In the genomic region with DNA sequence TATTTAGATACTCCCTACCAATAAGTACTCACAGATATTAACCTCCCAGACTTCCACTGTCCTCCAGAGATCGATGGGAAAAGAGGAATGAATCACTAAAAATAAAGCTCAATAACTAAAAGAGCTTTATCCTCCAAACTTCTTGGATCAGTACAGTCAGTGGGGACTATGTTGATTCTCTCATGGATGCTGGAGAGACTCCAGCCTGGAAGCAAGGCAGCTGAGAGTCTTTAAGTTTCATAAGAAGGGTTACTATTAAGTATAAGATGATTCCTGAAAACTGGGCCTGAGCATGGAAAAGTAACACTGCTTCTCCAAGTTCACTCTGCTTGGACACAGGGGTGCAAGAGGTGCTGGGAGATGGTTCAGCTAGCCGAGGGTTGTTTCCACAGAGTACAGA, we compare ENCODE assay signal across 19 cellular contexts. TPM values are rescaled to one million over a fixed set of nuclear protein-coding genes. Genes with fewer than 3 reads are reported as not detected.
A peak's percentile ranks its signal among the peaks of the same experiment; 100 is the strongest.
DNase-seq lines count a peak whose midpoint lies in the region; ATAC-seq and TF ChIP-seq lines count a peak whose summit lies in the region.
"Had no signal": no experiment of that assay in that cellular context is flagged by ENCODE, and none has a peak within 500 bp of the region (broad histone marks: within the 10 kb centered on the region; RNA-seq: fewer than 3 reads in every experiment).

No MANE protein-coding gene starts in this region.

- H3K4me3 ChIP-seq in left ventricle myocardium inferior (peak overlapping the region; percentile 34), gastrocnemius medialis (peak overlapping the region in 2 of 4 donors; percentile 1 to 31), A673 (ENCODE audit: low read depth, low read length, poor library complexity, severe bottlenecking) (no peak overlapping the region)
- H3K4me3 ChIP-seq: neural progenitor cell had no signal

- H3K27me3 ChIP-seq in left ventricle myocardium inferior (ENCODE audit: low read depth), result no peaks in the 10 kb centered on the region
- H3K27me3 ChIP-seq in gastrocnemius medialis, result no peaks in the 10 kb centered on the region
- no peaks in the 10 kb centered on the region for H3K27me3 ChIP-seq in A673 (replicated peaks; ENCODE audit: insufficient read depth, low read depth, low read length, poor library complexity)
- H3K27me3 ChIP-seq: neural progenitor cell had no signal

- H3K36me3 ChIP-seq in left ventricle myocardium inferior, result no peaks in the 10 kb centered on the region
- H3K36me3 ChIP-seq in gastrocnemius medialis, result no peaks in the 10 kb centered on the region
- H3K36me3 ChIP-seq in A673 (ENCODE audit: insufficient read depth, low read length, poor library complexity, severe bottlenecking), result no peaks in the 10 kb centered on the region
- H3K36me3 ChIP-seq: neural progenitor cell had no signal

- peak; percentile 39 for ATAC-seq in Right ventricle myocardium inferior
- ATAC-seq in gastrocnemius medialis, result no peak
- ATAC-seq in HG02938 (IDR thresholded peaks at IDR 0.05; ENCODE audit: unreplicated experiment), result no peak
- ATAC-seq: CD8-positive, alpha-beta T cell; left lobe of liver had no signal

- no peak for TF ChIP-seq POLR2A in gastrocnemius medialis (IDR thresholded peaks at IDR 0.05)

- H3K4me1 ChIP-seq in left ventricle myocardium inferior (peaks cover 23% of the 10 kb centered on the region), gastrocnemius medialis (no peaks in the 10 kb centered on the region), A673 (ENCODE audit: insufficient read depth, low read length, poor library complexity, severe bottlenecking) (peaks cover 41% of the 10 kb centered on the region)
- H3K4me1 ChIP-seq: neural progenitor cell had no signal

- H3K9me3 ChIP-seq in left ventricle myocardium inferior (replicated peaks), result no peaks in the 10 kb centered on the region
- no peaks in the 10 kb centered on the region for H3K9me3 ChIP-seq in gastrocnemius medialis
- no peaks in the 10 kb centered on the region for H3K9me3 ChIP-seq in A673 (ENCODE audit: low read depth, low read length, poor library complexity, severe bottlenecking)

- DNase-seq in Right ventricle myocardium inferior (ENCODE audit: missing footprints), result no peak
- DNase-seq in cardiac septum (ENCODE audit: low spot score), result no peak
- no peak for DNase-seq in left ventricle myocardium inferior
- no peak for DNase-seq in gastrocnemius medialis
- DNase-seq in SHP77 (lab: John Stamatoyannopoulos, UW), result no peak
- DNase-seq in A673 (ENCODE audit: low spot score), result no peak
- no peak for DNase-seq in NCI-H1092 treated with DMSO at 0.1 percent for 48 hours (lab: John Stamatoyannopoulos, UW)
- DNase-seq: activated CD4-positive, alpha-beta T cell treated with anti-CD3 and anti-CD28 coated beads for 1 hour; activated CD8-positive, alpha-beta memory T cell treated with anti-CD3 and anti-CD28 coated beads, Interleukin-2, amount 50 U/mL, for 48 hours; activated naive CD4-positive, alpha-beta T cell treated with anti-CD3 and anti-CD28 coated beads, Interleukin-2, amount 50 U/mL, for 16 hours; CD8-positive, alpha-beta T cell; central memory CD4-positive, alpha-beta T cell; hypothalamus; NCI-H2029; NCI-H69; substantia nigra had no signal

- POLR2A ChIA-PET in A673 (lab: Charles Lee; ENCODE audit: low non-redundant PET), result no interaction called here

- TF ChIP-seq CTCF in left ventricle myocardium inferior (IDR thresholded peaks at IDR 0.05; ENCODE audit: borderline replicate concordance), result no peak
- TF ChIP-seq CTCF in gastrocnemius medialis (IDR thresholded peaks at IDR 0.05 in 4 of 5, conservative IDR thresholded peaks at IDR 0.05 in 1 of 5), result no peak
- TF ChIP-seq CTCF in A673 (conservative IDR thresholded peaks at IDR 0.05; ENCODE audit: low read depth, low read length), result no peak

- H3K27ac ChIP-seq in left ventricle myocardium inferior (replicated peaks) (peak overlapping the region; percentile 58), gastrocnemius medialis (peak overlapping the region; percentile 24 to 54 (median 43)), A673 (ENCODE audit: low read depth, low read length, poor library complexity, severe bottlenecking) (no peak overlapping the region)
- H3K27ac ChIP-seq: neural progenitor cell had no signal

- in situ Hi-C loops in gastrocnemius medialis (cut with MboI; ENCODE audit: low sequenced_read_pairs in 4 of 4), result no loop called here

- CTCF ChIA-PET in A673 (lab: Charles Lee), result interaction anchor here (0.8 kb wide), 1 partner anchor 107 kb away, joined by 3 read pairs; no protein-coding TSS in a partner anchor

- BruUV-seq in A673 (replicated peaks; lab: Mats Ljungman, UMichigan), result no TSS peak

- intact Hi-C loops in Right ventricle myocardium inferior (cut with DNase I), result no loop called here
- intact Hi-C loops in cardiac septum (cut with DNase I), result no loop called here
- intact Hi-C loops in left ventricle myocardium inferior (cut with micrococcal nuclease), result no loop called here
- intact Hi-C loops in gastrocnemius medialis (cut with DNase I; ENCODE audit: low total_unique reads), result no loop called here
- intact Hi-C loops in A673 (cut with micrococcal nuclease; ENCODE audit: unreplicated experiment), result no loop called here

RNA-seq across cellular contexts. Expression of a gene that starts 6.2 kb away (rescaled TPM):
- 34.4 TPM for total RNA-seq in Right ventricle myocardium inferior
- total RNA-seq in cardiac septum, result 20.0 TPM
- 26.9 TPM for total RNA-seq in left ventricle myocardium inferior
- 10 to 100 TPM in 2 of 4 donors, 1 to 10 TPM in 2; 9.8 to 15.4 (median 10.6) TPM for total RNA-seq in gastrocnemius medialis
- 121 and 145 TPM in 2 replicates for total RNA-seq in A673 (2021)
